Comparison of ENCODE assay signal across 9 cellular contexts in genomic region chr2:38610851-38611801, GRCh38. TPM values are rescaled to one million over a fixed set of nuclear protein-coding genes. Genes with fewer than 3 reads are reported as not detected.
DNase-seq lines count a peak whose midpoint lies in the region; ATAC-seq, FAIRE-seq and TF ChIP-seq lines count a peak whose summit lies in the region.
"Had no signal": no experiment of that assay in that cellular context is flagged by ENCODE, and none has a peak within 500 bp of the region (broad histone marks: within the 10 kb centered on the region; RNA-seq: fewer than 3 reads in every experiment).

No MANE protein-coding gene starts in this region.

- H3K27me3 Mint-ChIP-seq in activated CD4-positive, alpha-beta T cell treated with anti-CD3 and anti-CD28 coated beads for 36 hours: peaks cover 2% of the 10 kb centered on the region
- no peaks in the 10 kb centered on the region for H3K27me3 Mint-ChIP-seq in progenitor cell of endocrine pancreas

- DNase-seq in activated CD4-positive, alpha-beta T cell treated with anti-CD3 and anti-CD28 coated beads for 36 hours: peak; percentile 46
- no peak for DNase-seq in activated CD4-positive, alpha-beta T cell treated with anti-CD3 and anti-CD28 coated beads for 4 hours
- DNase-seq in SIG-M5 treated with dmso at 0.1 percent for 504 hours (lab: John Stamatoyannopoulos, UW; ENCODE audit: unreplicated experiment): peak; percentile 82
- DNase-seq in progenitor cell of endocrine pancreas (ENCODE audit: low spot score, unreplicated experiment): no peak
- no peak for DNase-seq in NCI-H345 (lab: John Stamatoyannopoulos, UW)
- DNase-seq in GOT3 (lab: John Stamatoyannopoulos, UW): no peak
- DNase-seq in D721Med (ENCODE audit: insufficient read length, low spot score): no peak

- POLR2A ChIA-PET in activated CD4-positive, alpha-beta T cell treated with anti-CD3 and anti-CD28 coated beads for 36 hours (lab: Charles Lee): interaction anchor here (0.5 to 0.9 kb wide), 3 partner anchors 30 to 140 kb away, joined by 3 to 4 read pairs (median 4); partner anchors contain the start of gene SRSF7

- intact Hi-C loops in activated CD4-positive, alpha-beta T cell treated with anti-CD3 and anti-CD28 coated beads for 36 hours (cut with DNase I, micrococcal nuclease): no loop called here

- H3K9me3 Mint-ChIP-seq in activated CD4-positive, alpha-beta T cell treated with anti-CD3 and anti-CD28 coated beads for 36 hours (ENCODE audit: low read depth): no peaks in the 10 kb centered on the region
- H3K9me3 Mint-ChIP-seq in progenitor cell of endocrine pancreas (ENCODE audit: low read depth): peaks cover 7% of the 10 kb centered on the region

- FAIRE-seq in D721Med (lab: Jason Lieb, UNC): no peak
- FAIRE-seq: A549 had no signal

- ATAC-seq in activated CD4-positive, alpha-beta T cell treated with anti-CD3 and anti-CD28 coated beads for 36 hours: peak; percentile 75
- ATAC-seq in HG02938 (IDR thresholded peaks at IDR 0.05; ENCODE audit: unreplicated experiment): peak; percentile 71
- ATAC-seq: A549 had no signal

- no peak overlapping the region for H3K4me3 Mint-ChIP-seq in activated CD4-positive, alpha-beta T cell treated with anti-CD3 and anti-CD28 coated beads for 36 hours
- H3K4me3 Mint-ChIP-seq in progenitor cell of endocrine pancreas (ENCODE audit: low read depth): no peak overlapping the region

- peaks cover 66% of the 10 kb centered on the region for H3K4me1 Mint-ChIP-seq in activated CD4-positive, alpha-beta T cell treated with anti-CD3 and anti-CD28 coated beads for 36 hours
- peaks cover 28% of the 10 kb centered on the region for H3K4me1 Mint-ChIP-seq in progenitor cell of endocrine pancreas (ENCODE audit: low read depth)

- CTCF ChIA-PET in activated CD4-positive, alpha-beta T cell treated with anti-CD3 and anti-CD28 coated beads for 36 hours (lab: Charles Lee): interaction anchor here (0.7 to 2.7 kb wide), 7 partner anchors 9 to 114 kb away, joined by 3 to 11 read pairs (median 6); partner anchors contain the start of genes GALM and HNRNPLL

- no peak for TF ChIP-seq CTCF in progenitor cell of endocrine pancreas (IDR thresholded peaks at IDR 0.05; ENCODE audit: unreplicated experiment)
- TF ChIP-seq CTCF in D721Med (IDR thresholded peaks at IDR 0.05; ENCODE audit: insufficient read depth, missing control alignments): no peak

- no peaks in the 10 kb centered on the region for H3K36me3 Mint-ChIP-seq in activated CD4-positive, alpha-beta T cell treated with anti-CD3 and anti-CD28 coated beads for 36 hours (ENCODE audit: low read depth)
- no peaks in the 10 kb centered on the region for H3K36me3 Mint-ChIP-seq in progenitor cell of endocrine pancreas (ENCODE audit: insufficient read depth)

- no peak overlapping the region for H3K27ac Mint-ChIP-seq in activated CD4-positive, alpha-beta T cell treated with anti-CD3 and anti-CD28 coated beads for 36 hours
- H3K27ac Mint-ChIP-seq in progenitor cell of endocrine pancreas: peak overlapping the region; percentile 77

RNA-seq across cellular contexts. Expression of gene HNRNPLL, which starts 8.4 kb away (rescaled TPM):
- total RNA-seq in activated CD4-positive, alpha-beta T cell treated with anti-CD3 and anti-CD28 coated beads for 36 hours: 10 to 100 TPM; 53.5 to 59.8 TPM
- total RNA-seq in progenitor cell of endocrine pancreas: 119 and 122 TPM in 2 replicates

RNA-seq across cellular contexts. Expression of gene GALM, which starts 54.8 kb away (rescaled TPM):
- total RNA-seq in activated CD4-positive, alpha-beta T cell treated with anti-CD3 and anti-CD28 coated beads for 36 hours: 10 to 100 TPM; 56.0 to 57.8 TPM
- 40.2 and 46.3 TPM in 2 replicates for total RNA-seq in progenitor cell of endocrine pancreas

Comparison
In these comparisons a context has a peak if more than half of its experiments do, and no peak if none do; other contexts are left out.
1. DNase-seq: peak in activated CD4-positive, alpha-beta T cell treated with anti-CD3 and anti-CD28 coated beads for 36 hours (single experiment) and SIG-M5 treated with dmso at 0.1 percent for 504 hours (single experiment); none in activated CD4-positive, alpha-beta T cell treated with anti-CD3 and anti-CD28 coated beads for 4 hours (0 of 2), progenitor cell of endocrine pancreas (single experiment), NCI-H345 (single experiment), GOT3 (single experiment) and D721Med (single experiment).